In genomic region chr19:45045671-45046353, GRCh38 we compare ENCODE assay signal across 12 cellular contexts. TPM values are rescaled to one million over a fixed set of nuclear protein-coding genes. Genes with fewer than 3 reads are reported as not detected.
DNase-seq lines count a peak whose midpoint lies in the region; ATAC-seq and TF ChIP-seq lines count a peak whose summit lies in the region.
"Had no signal": no experiment of that assay in that cellular context is flagged by ENCODE, and none has a peak within 500 bp of the region (broad histone marks: within the 10 kb centered on the region; RNA-seq: fewer than 3 reads in every experiment).

No MANE protein-coding gene starts in this region.

- peaks cover 4% of the 10 kb centered on the region; the same call in 1 of the 2 replicates for H4K20me1 ChIP-seq in OCI-LY7 (ENCODE audit: insufficient read depth, low read length)

- BruUV-seq in OCI-LY7 (replicated peaks; lab: Mats Ljungman, UMichigan) = no TSS peak

- H3K9me3 ChIP-seq in OCI-LY7 (ENCODE audit: low read length) = no peaks in the 10 kb centered on the region
- H3K9me3 ChIP-seq: testis had no signal

- CTCF ChIA-PET in OCI-LY7 (lab: Charles Lee; ENCODE audit: unreplicated experiment) = no interaction called here

- H2AFZ ChIP-seq in OCI-LY7 (ENCODE audit: low read length) = no peak overlapping the region

- H3K4me1 ChIP-seq in OCI-LY7 (ENCODE audit: insufficient read depth, low read length, poor library complexity, severe bottlenecking) = peaks cover 72% of the 10 kb centered on the region

- peak overlapping the region; percentile 75 for H3K4me2 ChIP-seq in OCI-LY7 (ENCODE audit: low read length)

- H3K79me2 ChIP-seq in OCI-LY7 (ENCODE audit: insufficient read depth, low read depth, low read length) = peaks cover 91% of the 10 kb centered on the region

- POLR2A ChIA-PET in OCI-LY7 (lab: Charles Lee) = no interaction called here

- intact Hi-C loops in OCI-LY7 (cut with micrococcal nuclease; ENCODE audit: unreplicated experiment) = loop anchor here (2.0 kb wide), 1 partner anchor 29 kb away; no protein-coding TSS in a partner anchor

- peak overlapping the region; percentile 88 for H3K27ac ChIP-seq in OCI-LY7 (ENCODE audit: low read depth, low read length, poor library complexity, severe bottlenecking)
- H3K27ac ChIP-seq: testis had no signal

- TF ChIP-seq CTCF in OCI-LY7 (conservative IDR thresholded peaks at IDR 0.05; ENCODE audit: low read length) = no peak

- ATAC-seq in HG02884 (IDR thresholded peaks at IDR 0.05; ENCODE audit: unreplicated experiment) = no peak
- ATAC-seq: K562 had no signal

- peaks cover 86% of the 10 kb centered on the region for H3K36me3 ChIP-seq in OCI-LY7 (ENCODE audit: insufficient read depth, low read length)

- H3K9me2 ChIP-seq in OCI-LY7 (ENCODE audit: insufficient read depth, low read length) = no peaks in the 10 kb centered on the region

- peak; percentile 77 for DNase-seq in DMS53 (lab: John Stamatoyannopoulos, UW)
- DNase-seq in OCI-LY7 (ENCODE audit: low spot score) = no peak
- DNase-seq in globus pallidus (ENCODE audit: low spot score) = peak; percentile 99
- DNase-seq in occipital lobe (lab: John Stamatoyannopoulos, UW) = peak; percentile 73
- no peak for DNase-seq in 8988T
- DNase-seq in central memory CD4-positive, alpha-beta T cell = no peak
- no peak for DNase-seq in NOMO-1 treated with dmso at 0.1 percent for 144 hours (lab: John Stamatoyannopoulos, UW; ENCODE audit: unreplicated experiment)
- DNase-seq: NCI-H524; stimulated activated CD4-positive, alpha-beta T cell treated with anti-CD3 and anti-CD28 coated beads, Interleukin-2, amount 100 ng/mL, for 48 hours; testis had no signal

- peak overlapping the region; percentile 60 for H3K4me3 ChIP-seq in OCI-LY7 (ENCODE audit: low read depth, low read length, poor library complexity, severe bottlenecking)
- H3K4me3 ChIP-seq: K562, testis had no signal

RNA-seq across cellular contexts. Expression of gene CLASRP, which starts 7.0 kb away (rescaled TPM):
- total RNA-seq in OCI-LY7 (2014; rRNA removed; shearing (Covaris generic)) = 142 and 152 TPM in 2 replicates
- total RNA-seq in OCI-LY7 (2022) (166 and 181 TPM in 2 replicates), occipital lobe (3.9 TPM)

RNA-seq across cellular contexts. Expression of gene ZNF296, which starts 30.5 kb away (rescaled TPM):
- total RNA-seq in OCI-LY7 (2014; rRNA removed; shearing (Covaris generic)) = 10.6 and 13.5 TPM in 2 replicates
- total RNA-seq in OCI-LY7 (2022) = 31.4 and 31.6 TPM in 2 replicates
- total RNA-seq in occipital lobe = not detected

RNA-seq across cellular contexts. Expression of gene GEMIN7, which starts 33.2 kb away (rescaled TPM):
- total RNA-seq in OCI-LY7 (2014; rRNA removed; shearing (Covaris generic)) = 45.2 and 60.0 TPM in 2 replicates
- total RNA-seq in OCI-LY7 (2022) (38.8 and 46.3 TPM in 2 replicates), occipital lobe (13.3 TPM)

RNA-seq across cellular contexts. Expression of gene RELB, which starts 44.5 kb away (rescaled TPM):
- total RNA-seq in OCI-LY7 (2014; rRNA removed; shearing (Covaris generic)) = 36.4 and 36.9 TPM in 2 replicates
- total RNA-seq in OCI-LY7 (2022) = 51.1 and 61.7 TPM in 2 replicates
- total RNA-seq in occipital lobe = 0.62 TPM

RNA-seq across cellular contexts. Expression of gene PPP1R37, which starts 47.2 kb away (rescaled TPM):
- total RNA-seq in OCI-LY7 (2014; rRNA removed; shearing (Covaris generic)) = 35.5 and 48.6 TPM in 2 replicates
- 24.7 and 27.7 TPM in 2 replicates for total RNA-seq in OCI-LY7 (2022)
- 20.6 TPM for total RNA-seq in occipital lobe

Comparison
In these comparisons a context has a peak if more than half of its experiments do, and no peak if none do; other contexts are left out.
1. DNase-seq: peak in DMS53 (single experiment), globus pallidus (single experiment) and occipital lobe (single experiment); none in OCI-LY7 (single experiment), 8988T (single experiment), central memory CD4-positive, alpha-beta T cell (single experiment) and NOMO-1 treated with dmso at 0.1 percent for 144 hours (single experiment).
2. RNA of gene CLASRP, which starts 7.0 kb away (total RNA-seq): 142 to 181 TPM in OCI-LY7; 3.9 TPM in occipital lobe (single experiment); every median in the first group is over 10 times any median in the second.
3. RNA of gene ZNF296, which starts 30.5 kb away (total RNA-seq): 10.6 to 31.6 TPM in OCI-LY7; not detected in occipital lobe (single experiment); every median in the first group is over 10 times any median in the second.